ENCODE assay signal across 1 cellular context in the genomic region with DNA sequence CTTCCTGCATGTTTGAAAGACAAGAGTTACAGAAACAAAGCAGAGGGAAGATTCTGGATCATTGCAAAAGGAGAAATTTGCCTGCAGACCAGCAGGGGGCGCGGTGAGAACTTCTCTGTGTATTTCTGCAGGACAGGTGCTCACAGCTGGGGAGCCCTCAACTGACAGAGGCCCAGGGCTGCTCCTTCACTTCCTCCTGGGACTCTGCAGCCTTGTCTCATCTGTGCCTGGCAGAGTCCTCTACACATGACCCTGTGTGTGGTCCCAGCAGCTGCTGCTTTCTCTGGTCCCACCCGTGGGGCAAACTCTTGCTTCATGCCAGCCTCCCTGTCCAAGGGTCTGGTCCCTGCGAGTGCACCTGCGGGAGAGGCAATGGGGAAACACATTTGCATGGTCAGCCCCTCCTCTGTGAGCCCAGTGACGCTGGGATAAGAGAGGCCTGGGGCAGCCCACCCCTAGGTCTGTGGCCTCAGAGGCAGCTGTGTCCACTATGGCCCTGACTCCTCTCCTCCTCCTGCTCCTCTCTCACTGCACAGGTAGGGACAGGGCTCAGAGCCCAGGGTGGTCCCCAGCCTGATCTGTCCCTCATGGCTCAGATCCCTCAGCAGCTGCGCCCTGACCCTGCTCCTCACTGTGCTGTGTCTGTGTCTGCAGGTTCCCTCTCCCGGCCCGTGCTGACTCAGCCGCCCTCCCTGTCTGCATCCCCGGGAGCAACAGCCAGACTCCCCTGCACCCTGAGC.
TF ChIP-seq lines count a peak whose summit lies in the region.

No MANE protein-coding gene starts in this region.

TF ChIP-seq in HCT116, 20 proteins besides CTCF, POLR2A, EP300 and RAD21 (continued from another document):
- no peak for TF ChIP-seq ZBTB33 (IDR thresholded peaks at IDR 0.05; ENCODE audit: extremely low read depth, insufficient replicate concordance, low read length)
- no peak for TF ChIP-seq ELF1 (IDR thresholded peaks at IDR 0.05; ENCODE audit: borderline replicate concordance, low read depth)
- TF ChIP-seq CBX3 (IDR thresholded peaks at IDR 0.05; ENCODE audit: low read depth), result no peak
TF ChIP-seq in HCT116: peak in this region for 0.
